In genomic region chr5:150357326-150358260, GRCh38 we compare ENCODE assay signal across 8 cellular contexts. TPM values are rescaled to one million over a fixed set of nuclear protein-coding genes. Genes with fewer than 3 reads are reported as not detected.
DNase-seq lines count a peak whose midpoint lies in the region; ATAC-seq and TF ChIP-seq lines count a peak whose summit lies in the region.

TCOF1 (plus strand) TSS chr5:150357697; CDS start chr5:150357747, 50 bp downstream.

- DNase-seq in DMS153 (lab: John Stamatoyannopoulos, UW) (peak; percentile 74), PC-9 (peak; percentile 84 to 99), epithelial cell of proximal tubule (ENCODE audit: low read depth) (no peak)
- peak; percentile 92 for DNase-seq in Jurkat, Clone E6-1 (ENCODE audit: low read depth, low spot score)
- DNase-seq in activated T-cell treated with anti-CD3 and anti-CD28 coated beads, Interleukin-2, amount 50 U/mL, for 1 hour, result peak; percentile 98
- peak; percentile 94 to 95 for DNase-seq in stimulated activated CD8-positive, alpha-beta memory T cell treated with anti-CD3 and anti-CD28 coated beads, Interleukin-7, amount 100 ng/mL, for 1 hour (ENCODE audit: low read depth in 2 of 2)

- TF ChIP-seq CTCF in PC-9 (conservative IDR thresholded peaks at IDR 0.05) (no peak), epithelial cell of proximal tubule (conservative IDR thresholded peaks at IDR 0.05; ENCODE audit: low read depth, low read length) (no peak)

- H3K4me1 ChIP-seq in PC-9 (replicated peaks; ENCODE audit: insufficient read depth), result peaks cover 13% of the 10 kb centered on the region
- peaks cover 15% of the 10 kb centered on the region for H3K4me1 ChIP-seq in mucosa of stomach (ENCODE audit: control insufficient read depth, insufficient read depth, low read length)

- POLR2A ChIA-PET in PC-9 (lab: Charles Lee; ENCODE audit: unreplicated experiment), result interaction anchor here (0.6 kb wide), 1 partner anchor 93 kb away, joined by 4 read pairs; no protein-coding TSS in a partner anchor

- ATAC-seq in GM21619 (IDR thresholded peaks at IDR 0.05; ENCODE audit: unreplicated experiment), result peak; percentile 96

- H3K4me2 ChIP-seq in PC-9, result peak within 1 kb of the TSS; percentile 78

- H3K27me3 ChIP-seq in PC-9 (ENCODE audit: insufficient read depth, low read depth) (no peaks in the 10 kb centered on the region), mucosa of stomach (ENCODE audit: control insufficient read depth, insufficient read depth, low read length) (no peaks in the 10 kb centered on the region)

- H3K4me3 ChIP-seq in Jurkat, Clone E6-1 (ENCODE audit: low read length), result peak within 1 kb of the TSS; percentile 72
- peak within 1 kb of the TSS; percentile 92 for H3K4me3 ChIP-seq in PC-9
- H3K4me3 ChIP-seq in epithelial cell of proximal tubule (ENCODE audit: low read depth, low read length), result peak within 1 kb of the TSS; percentile 80
- H3K4me3 ChIP-seq in mucosa of stomach (ENCODE audit: low read length), result peak within 1 kb of the TSS; percentile 68

- peaks cover 29% of the 10 kb centered on the region for H3K79me2 ChIP-seq in PC-9 (ENCODE audit: low read depth)

- no peaks in the 10 kb centered on the region for H3K9me2 ChIP-seq in PC-9 (ENCODE audit: insufficient read depth)

- peaks cover 8% of the 10 kb centered on the region; the same call in 1 of the 2 replicates for H3K36me3 ChIP-seq in PC-9 (ENCODE audit: low read depth)
- H3K36me3 ChIP-seq in mucosa of stomach (ENCODE audit: control insufficient read depth, insufficient read depth, low read length), result peaks cover 6% of the 10 kb centered on the region

- TSS peak; percentile 35 for BruUV-seq in PC-9 (replicated peaks; lab: Mats Ljungman, UMichigan)

- H2AFZ ChIP-seq in PC-9, result peak within 1 kb of the TSS; percentile 93

- peak within 1 kb of the TSS; percentile 71 for H3K9ac ChIP-seq in mucosa of stomach (ENCODE audit: low read length)

- CTCF ChIA-PET in PC-9 (lab: Charles Lee), result interaction anchor here (0.7 kb wide), 1 partner anchor 504 kb away, joined by 3 read pairs; no protein-coding TSS in a partner anchor

- intact Hi-C loops in PC-9 (cut with micrococcal nuclease; ENCODE audit: unreplicated experiment), result loop anchor here (5.0 to 10.0 kb wide), 3 partner anchors 80 to 723 kb away; no protein-coding TSS in a partner anchor

- peak within 1 kb of the TSS; percentile 45 for H3K27ac ChIP-seq in PC-9

- H4K20me1 ChIP-seq in PC-9 (ENCODE audit: insufficient read depth), result 0 out of 2 replicates have a peak, but pooled peaks cover 11% of the 10 kb centered on the region

- H3K9me3 ChIP-seq in PC-9 (ENCODE audit: insufficient read depth, low read depth) (no peaks in the 10 kb centered on the region), mucosa of stomach (ENCODE audit: control insufficient read depth, low read length) (no peaks in the 10 kb centered on the region)

- no peaks in the 10 kb centered on the region for H3F3A ChIP-seq in PC-9 (ENCODE audit: insufficient read depth, low read depth)

RNA-seq across cellular contexts. Expression of gene TCOF1, which starts in this region (rescaled TPM):
- 94.9 TPM for polyA plus RNA-seq in Jurkat, Clone E6-1 (2012; ENCODE audit: insufficient read depth, insufficient read length)
- total RNA-seq in PC-9 (2021) (68.4 and 75.3 TPM in 2 replicates), epithelial cell of proximal tubule (44.3 and 79.9 TPM in 2 replicates)
